In the genomic region with DNA sequence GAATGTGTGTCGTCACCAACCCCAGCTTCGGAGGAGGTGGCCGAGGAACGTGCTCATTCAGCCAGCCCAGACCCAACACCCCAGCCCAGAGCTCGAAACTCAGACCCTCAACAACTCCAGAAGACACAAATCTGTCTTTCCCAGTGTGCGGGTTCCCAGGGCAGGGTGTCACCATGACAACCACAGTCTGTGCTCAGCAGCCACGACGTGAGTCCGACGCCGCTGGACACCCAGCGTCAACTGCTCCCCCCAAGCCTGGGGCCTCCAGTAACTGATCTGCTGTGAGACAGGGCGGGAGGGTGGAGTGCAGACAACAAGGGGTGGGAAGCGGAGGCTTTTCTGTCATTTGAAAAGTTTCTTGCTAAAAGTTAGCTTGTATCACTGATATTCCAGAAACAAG, we compare ENCODE assay signal across 17 cellular contexts.
"Had no signal": no experiment of that assay in that cellular context is flagged by ENCODE, and none has a peak within 500 bp of the region (broad histone marks: within the 10 kb centered on the region; RNA-seq: fewer than 3 reads in every experiment).

No MANE protein-coding gene starts in this region.

- ATAC-seq: left lobe of liver; stimulated activated naive CD8-positive, alpha-beta T cell treated with anti-CD3 and anti-CD28 coated beads, Interleukin-15, Interleukin-2, amounts not matched to agents 100 U/mL and 50 U/mL, for 24 hours had no signal

- H3K9me3 ChIP-seq: ascending aorta, colonic mucosa, tibial artery had no signal

- H3K36me3 ChIP-seq: colonic mucosa had no signal

- H3K9me3 Mint-ChIP-seq: activated naive CD4-positive, alpha-beta T cell treated with anti-CD3 and anti-CD28 coated beads for 36 hours; central memory CD8-positive, alpha-beta T cell had no signal

- H3K4me3 ChIP-seq: ascending aorta, colonic mucosa, tibial artery had no signal

- H3K27me3 ChIP-seq: ascending aorta, colonic mucosa, tibial artery had no signal

- H3K4me3 Mint-ChIP-seq: activated CD4-positive, alpha-beta memory T cell treated with anti-CD3 and anti-CD28 coated beads for 36 hours; central memory CD8-positive, alpha-beta T cell; T-helper 1 cell treated with Interleukin-12 subunit alpha and Interleukin-12 subunit beta and Interleukin-4 antibody, amounts not matched to agents 30 μg/mL and 1 μg/mL, for 36 hours had no signal

- H3K27ac ChIP-seq: ascending aorta, colonic mucosa, tibial artery, WERI-Rb-1 had no signal

- H3K4me1 ChIP-seq: ascending aorta, tibial artery had no signal

- DNase-seq: activated CD4-positive, alpha-beta memory T cell treated with anti-CD3 and anti-CD28 coated beads for 36 hours; activated naive CD4-positive, alpha-beta T cell treated with anti-CD3 and anti-CD28 coated beads for 36 hours; colonic mucosa; erythroblast; hypothalamus; midbrain; stimulated activated CD4-positive, alpha-beta T cell treated with anti-CD3 and anti-CD28 coated beads, Interleukin-2, amount 100 ng/mL, for 24 hours; stimulated activated naive CD8-positive, alpha-beta T cell treated with anti-CD3 and anti-CD28 coated beads, Interleukin-15, Interleukin-2, amounts not matched to agents 100 U/mL and 50 U/mL, for 24 hours; substantia nigra; tibial artery; WERI-Rb-1 had no signal

- FAIRE-seq: frontal cortex, keratinocyte had no signal

- H3K27me3 Mint-ChIP-seq: activated CD4-positive, alpha-beta memory T cell treated with anti-CD3 and anti-CD28 coated beads for 36 hours; central memory CD8-positive, alpha-beta T cell had no signal
